ENCODE assay signal across 1 cellular context in the genomic region with DNA sequence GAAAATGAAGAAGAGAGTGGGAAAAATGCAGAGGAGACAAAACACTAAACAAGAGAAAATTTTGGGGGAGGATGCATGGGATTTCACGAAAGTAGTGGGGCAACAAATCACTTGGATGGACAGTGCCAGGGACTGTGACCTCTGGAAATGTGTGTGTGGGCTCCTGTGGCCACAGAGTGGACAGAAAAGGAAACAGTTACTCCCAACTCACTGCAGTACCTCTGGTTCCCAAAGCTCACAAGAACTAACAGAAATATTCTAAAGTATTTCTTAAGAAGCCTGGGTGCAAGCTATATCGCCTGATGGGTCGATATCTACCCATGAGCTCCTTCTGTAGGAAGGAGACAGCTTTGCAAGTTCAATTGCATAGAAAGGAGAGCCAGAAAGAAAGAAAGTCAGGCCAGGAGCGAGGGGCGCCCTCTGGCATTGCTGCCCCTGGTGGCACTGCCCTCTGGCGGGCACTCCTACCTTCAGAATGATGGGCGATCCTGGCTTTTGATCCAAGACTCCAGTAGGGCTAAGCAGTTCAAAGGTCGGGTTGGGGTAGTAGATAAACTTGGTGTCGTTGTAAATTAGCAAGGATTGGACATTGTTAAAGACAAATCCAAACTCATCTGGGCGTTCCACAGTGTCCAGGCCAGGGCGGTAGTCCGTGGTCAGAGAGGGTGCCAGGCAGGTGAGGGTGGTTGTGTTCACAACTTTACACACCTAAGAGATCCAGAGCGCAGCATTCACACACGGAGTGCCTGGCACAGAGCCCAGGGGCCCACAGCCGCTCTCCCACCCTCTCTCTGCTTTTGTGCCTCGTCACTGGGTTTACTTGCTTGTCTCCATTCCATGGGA.
TF ChIP-seq lines count a peak whose summit lies in the region.

No MANE protein-coding gene starts in this region.

TF ChIP-seq in SK-N-SH, 30 proteins besides CTCF, POLR2A, EP300 and RAD21 (continued from another document):
- TF ChIP-seq USF1 (IDR thresholded peaks at IDR 0.05; ENCODE audit: borderline replicate concordance, low read depth) (no peak), POLR2AphosphoS5 (IDR thresholded peaks at IDR 0.05; ENCODE audit: low read depth, low read length) (no peak), IRF3 (IDR thresholded peaks at IDR 0.05; ENCODE audit: low read depth, low read length) (no peak), FOSL2 (IDR thresholded peaks at IDR 0.05; ENCODE audit: borderline replicate concordance, low read depth) (no peak), TAF1 (IDR thresholded peaks at IDR 0.05; ENCODE audit: borderline replicate concordance, low read depth, low read length) (no peak)
- TF ChIP-seq, protein P1, sequence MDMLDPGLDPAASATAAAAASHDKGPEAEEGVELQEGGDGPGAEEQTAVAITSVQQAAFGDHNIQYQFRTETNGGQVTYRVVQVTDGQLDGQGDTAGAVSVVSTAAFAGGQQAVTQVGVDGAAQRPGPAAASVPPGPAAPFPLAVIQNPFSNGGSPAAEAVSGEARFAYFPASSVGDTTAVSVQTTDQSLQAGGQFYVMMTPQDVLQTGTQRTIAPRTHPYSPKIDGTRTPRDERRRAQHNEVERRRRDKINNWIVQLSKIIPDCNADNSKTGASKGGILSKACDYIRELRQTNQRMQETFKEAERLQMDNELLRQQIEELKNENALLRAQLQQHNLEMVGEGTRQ (IDR thresholded peaks at IDR 0.05; ENCODE audit: borderline replicate concordance, low read depth, low read length), result no peak
